Comparison of ENCODE assay signal across 9 cellular contexts in genomic region chr3:143895805-143896204, GRCh38. TPM values are rescaled to one million over a fixed set of nuclear protein-coding genes. Genes with fewer than 3 reads are reported as not detected.
DNase-seq lines count a peak whose midpoint lies in the region; ATAC-seq and TF ChIP-seq lines count a peak whose summit lies in the region.
"Had no signal": no experiment of that assay in that cellular context is flagged by ENCODE, and none has a peak within 500 bp of the region (broad histone marks: within the 10 kb centered on the region; RNA-seq: fewer than 3 reads in every experiment).

No MANE protein-coding gene starts in this region.

- POLR2A ChIA-PET in HCT116 (lab: Charles Lee) = interaction anchor here (1.7 kb wide), 1 partner anchor 76 kb away, joined by 4 read pairs; the partner anchor contains the start of gene DIPK2A
- POLR2A ChIA-PET in PC-9 (lab: Charles Lee; ENCODE audit: unreplicated experiment) = no interaction called here
- POLR2A ChIA-PET in CD4-positive, alpha-beta T cell (lab: Charles Lee) = no interaction called here

- RAD21 ChIA-PET in HCT116 (lab: Charles Lee; ENCODE audit: low non-redundant PET in 1 of 2, low total read pairs in 2 of 2, uncharacterized antibody in 2 of 2, unreplicated experiment in 2 of 2) = no interaction called here

- no peak for TF ChIP-seq POLR2A in HCT116 (IDR thresholded peaks at IDR 0.05; ENCODE audit: borderline replicate concordance, extremely low read depth, insufficient read depth, insufficient read length)

- H3K27me3 Mint-ChIP-seq in CD4-positive, alpha-beta T cell = peaks cover 19% of the 10 kb centered on the region

- no peak overlapping the region for H3K4me2 ChIP-seq in HCT116 (ENCODE audit: low read length)
- no peak overlapping the region for H3K4me2 ChIP-seq in PC-9

- H3K9me2 ChIP-seq in HCT116 (ENCODE audit: insufficient read depth) (no peaks in the 10 kb centered on the region), PC-9 (ENCODE audit: insufficient read depth) (no peaks in the 10 kb centered on the region)

- H3K36me3 ChIP-seq in HCT116 (ENCODE audit: control insufficient read depth in 1 of 2, insufficient read depth in 2 of 2, low read length in 2 of 2) (no peaks in the 10 kb centered on the region), PC-9 (ENCODE audit: low read depth) (no peaks in the 10 kb centered on the region)
- H3K36me3 ChIP-seq: SJSA1 had no signal

- H3F3A ChIP-seq in PC-9 (ENCODE audit: insufficient read depth, low read depth) = no peaks in the 10 kb centered on the region

- H4K20me1 ChIP-seq in HCT116 (ENCODE audit: insufficient read depth) = no peaks in the 10 kb centered on the region
- H4K20me1 ChIP-seq in PC-9 (ENCODE audit: insufficient read depth) = no peaks in the 10 kb centered on the region

- H3K4me1 Mint-ChIP-seq in CD4-positive, alpha-beta T cell (ENCODE audit: low read depth) = no peaks in the 10 kb centered on the region

- H2AFZ ChIP-seq in HCT116 (ENCODE audit: low read depth, low read length, poor library complexity, severe bottlenecking) = no peak overlapping the region
- H2AFZ ChIP-seq in PC-9 = no peak overlapping the region

- BruUV-seq in HCT116 (replicated peaks; lab: Mats Ljungman, UMichigan) (no TSS peak), PC-9 (replicated peaks; lab: Mats Ljungman, UMichigan) (no TSS peak)

- H3K36me3 Mint-ChIP-seq in CD4-positive, alpha-beta T cell (ENCODE audit: low read depth) = no peaks in the 10 kb centered on the region

- no peaks in the 10 kb centered on the region for H3K4me1 ChIP-seq in HCT116 (ENCODE audit: control insufficient read depth in 1 of 2, insufficient read depth in 2 of 2, low read length in 2 of 2)
- H3K4me1 ChIP-seq in PC-9 (replicated peaks; ENCODE audit: insufficient read depth) = no peaks in the 10 kb centered on the region
- H3K4me1 ChIP-seq in foreskin keratinocyte = peaks cover 18% of the 10 kb centered on the region
- H3K4me1 ChIP-seq: SJSA1 had no signal

- H3K79me2 ChIP-seq in HCT116 (ENCODE audit: insufficient read depth, low read length) = no peaks in the 10 kb centered on the region
- no peaks in the 10 kb centered on the region for H3K79me2 ChIP-seq in PC-9 (ENCODE audit: low read depth)

- DNase-seq in AML-193 (lab: John Stamatoyannopoulos, UW) (peak; percentile 8 to 32), HCT116 (ENCODE audit: low read depth, low spot score) (no peak), PC-9 (no peak), foreskin keratinocyte (no peak), SHP77 (lab: John Stamatoyannopoulos, UW) (no peak), epidermal melanocyte (ENCODE audit: insufficient read length, low spot score) (no peak)
- DNase-seq in CD4-positive, alpha-beta T cell = no peak

- H3K27ac Mint-ChIP-seq in CD4-positive, alpha-beta T cell = no peak overlapping the region

- CTCF ChIA-PET in HCT116 (lab: Charles Lee) = interaction anchor here (0.7 to 1.4 kb wide), 4 partner anchors 10 to 1872 kb away, joined by 3 to 4 read pairs (median 4); partner anchors contain the start of gene DIPK2A
- CTCF ChIA-PET in PC-9 (lab: Charles Lee) = interaction anchor here (0.6 to 0.7 kb wide), 3 partner anchors 76 to 1891 kb away, joined by 3 to 7 read pairs (median 3); partner anchors contain the start of gene DIPK2A
- CTCF ChIA-PET in CD4-positive, alpha-beta T cell (lab: Charles Lee) = interaction anchor here (0.7 to 1.0 kb wide), 2 partner anchors 13 to 45 kb away, joined by 3 to 4 read pairs; no protein-coding TSS in a partner anchor

- H3K9me3 Mint-ChIP-seq in CD4-positive, alpha-beta T cell = no peaks in the 10 kb centered on the region

- TF ChIP-seq CTCF in HCT116 (IDR thresholded peaks at IDR 0.05 in 2 of 3, conservative IDR thresholded peaks at IDR 0.05 in 1 of 3; ENCODE audit: borderline replicate concordance in 1 of 3, insufficient read depth in 1 of 3, low read depth in 2 of 3, low read length in 2 of 3) = peak in 2 of 3 experiments; percentile 28 to 39; a peak in 3 of 6 replicates
- peak; percentile 51 for TF ChIP-seq CTCF in PC-9 (conservative IDR thresholded peaks at IDR 0.05)
- TF ChIP-seq CTCF in foreskin keratinocyte (conservative IDR thresholded peaks at IDR 0.05) = peak; percentile 60
- no peak for TF ChIP-seq CTCF in CD4-positive, alpha-beta T cell (IDR thresholded peaks at IDR 0.05)

- 0 out of 2 replicates have a peak, but pooled peaks have one; percentile 30 for ATAC-seq in HCT116
- ATAC-seq in foreskin keratinocyte = peak; percentile 33
- no peak for ATAC-seq in HG02610 (IDR thresholded peaks at IDR 0.05; ENCODE audit: unreplicated experiment)
- ATAC-seq in CD4-positive, alpha-beta T cell (ENCODE audit: poor library complexity) = no peak

- H3K9me3 ChIP-seq in HCT116 (ENCODE audit: control insufficient read depth in 1 of 2, insufficient read depth in 1 of 2, low read depth in 1 of 2, low read length in 2 of 2) = no peaks in the 10 kb centered on the region
- H3K9me3 ChIP-seq in PC-9 (ENCODE audit: insufficient read depth, low read depth) = no peaks in the 10 kb centered on the region
- H3K9me3 ChIP-seq in CD4-positive, alpha-beta T cell (ENCODE audit: control insufficient read depth, low read length) = no peaks in the 10 kb centered on the region
- H3K9me3 ChIP-seq: SJSA1 had no signal

- H3K4me3 ChIP-seq in HCT116 (replicated peaks in 1 of 2; ENCODE audit: low read depth in 1 of 2, low read length in 2 of 2) (no peak overlapping the region), PC-9 (no peak overlapping the region)
- H3K4me3 ChIP-seq: SJSA1 had no signal

- H3K27me3 ChIP-seq in HCT116 (ENCODE audit: insufficient read depth, low read length) (no peaks in the 10 kb centered on the region), PC-9 (ENCODE audit: insufficient read depth, low read depth) (no peaks in the 10 kb centered on the region), foreskin keratinocyte (no peaks in the 10 kb centered on the region)
- no peaks in the 10 kb centered on the region for H3K27me3 ChIP-seq in CD4-positive, alpha-beta T cell (ENCODE audit: control insufficient read depth, insufficient read depth, low read length)
- H3K27me3 ChIP-seq: SJSA1 had no signal

- H3K27ac ChIP-seq in HCT116 (ENCODE audit: low read depth, low read length) = no peak overlapping the region
- no peak overlapping the region for H3K27ac ChIP-seq in PC-9
- H3K27ac ChIP-seq in foreskin keratinocyte = no peak overlapping the region
- H3K27ac ChIP-seq in CD4-positive, alpha-beta T cell (ENCODE audit: low read depth, low read length) = no peak overlapping the region
- H3K27ac ChIP-seq: SJSA1 had no signal

- TF ChIP-seq RAD21 in HCT116 (IDR thresholded peaks at IDR 0.05; ENCODE audit: low read depth) = peak; percentile 56

- intact Hi-C loops in HCT116 (cut with micrococcal nuclease) (loop anchor here (5.0 kb wide), 3 partner anchors 56 to 1871 kb away; no protein-coding TSS in a partner anchor), PC-9 (cut with micrococcal nuclease; ENCODE audit: unreplicated experiment) (loop anchor here (5.0 kb wide), 1 partner anchor 1871 kb away; no protein-coding TSS in a partner anchor)
- intact Hi-C loops in CD4-positive, alpha-beta T cell (cut with DNase I, micrococcal nuclease) = no loop called here

- H3K9ac ChIP-seq in HCT116 (ENCODE audit: low read length) = no peak overlapping the region

- H3K4me3 Mint-ChIP-seq in CD4-positive, alpha-beta T cell = no peak overlapping the region

TF ChIP-seq in HCT116, 20 proteins besides CTCF, POLR2A, EP300 and RAD21:
- TF ChIP-seq CEBPB (IDR thresholded peaks at IDR 0.05; ENCODE audit: low read depth) = no peak

RNA-seq across cellular contexts. Expression of gene SLC9A9, which starts 47.5 kb away (rescaled TPM):
- total RNA-seq in HCT116 (2021; ENCODE audit: unreplicated experiment) = 0.20 TPM
- polyA plus RNA-seq in HCT116 (2012) = 0.32 and 0.60 TPM in 2 replicates
- total RNA-seq in PC-9 (2021) = 1.7 and 2.7 TPM in 2 replicates
- 1.9 and 2.0 TPM in 2 replicates for total RNA-seq in foreskin keratinocyte
- 1.3 and 1.4 TPM in 2 replicates for polyA plus RNA-seq in foreskin keratinocyte
- 10 to 100 TPM; 12.2 TPM for total RNA-seq in CD4-positive, alpha-beta T cell

Comparison
In these comparisons a context has a peak if more than half of its experiments do, and no peak if none do; other contexts are left out.
1. DNase-seq: peak in AML-193 (2 of 2); none in HCT116 (single experiment), PC-9 (0 of 2), foreskin keratinocyte (0 of 2), SHP77 (0 of 2), epidermal melanocyte (single experiment) and CD4-positive, alpha-beta T cell (0 of 10).
2. ATAC-seq: peak in HCT116 (single experiment) and foreskin keratinocyte (single experiment); none in HG02610 (single experiment) and CD4-positive, alpha-beta T cell (single experiment).
3. intact Hi-C loops: an anchor here in HCT116 (5.0 kb wide) and PC-9 (5.0 kb wide); none called in CD4-positive, alpha-beta T cell.